1 cellular context compared by ENCODE assay signal in genomic region chr11:66328307-66329144, GRCh38.
TF ChIP-seq lines count a peak whose summit lies in the region.

No MANE protein-coding gene starts in this region.

TF ChIP-seq in HepG2, 621 proteins besides CTCF, POLR2A, EP300 and RAD21 (continued from another document and continues in another):
- TF ChIP-seq ARID4A (CRISPR knock-in tag; IDR thresholded peaks at IDR 0.05; ENCODE audit: borderline replicate concordance) (peak; percentile 68; the same call in 1 of the 2 replicates), ZFP36L1 (CRISPR knock-in tag; IDR thresholded peaks at IDR 0.05) (no peak), ZSCAN29 (CRISPR knock-in tag; conservative IDR thresholded peaks at IDR 0.05) (no peak), ZBTB10 (CRISPR knock-in tag; IDR thresholded peaks at IDR 0.05; ENCODE audit: borderline replicate concordance) (no peak), MLLT10 (CRISPR knock-in tag; IDR thresholded peaks at IDR 0.05) (no peak), ZNF414 (CRISPR knock-in tag; IDR thresholded peaks at IDR 0.05) (no peak), HNRNPUL1 (IDR thresholded peaks at IDR 0.05; ENCODE audit: low read depth, low read length) (no peak), ZNF841 (CRISPR knock-in tag; IDR thresholded peaks at IDR 0.05; ENCODE audit: borderline replicate concordance) (no peak), ZNF3 (CRISPR knock-in tag; IDR thresholded peaks at IDR 0.05) (no peak), ZSCAN12 (CRISPR knock-in tag; IDR thresholded peaks at IDR 0.05) (no peak), AKNA (CRISPR knock-in tag; IDR thresholded peaks at IDR 0.05; ENCODE audit: borderline replicate concordance) (no peak), ZNF18 (CRISPR knock-in tag; IDR thresholded peaks at IDR 0.05; ENCODE audit: insufficient replicate concordance) (peak; percentile 83), SRSF9 (IDR thresholded peaks at IDR 0.05; ENCODE audit: borderline replicate concordance, insufficient read depth, low read depth, low read length, poor library complexity, severe bottlenecking) (no peak), HMG20B (CRISPR knock-in tag; conservative IDR thresholded peaks at IDR 0.05) (no peak), TCF12 (IDR thresholded peaks at IDR 0.05) (no peak), TCF12 (CRISPR knock-in tag; IDR thresholded peaks at IDR 0.05) (no peak), ZZZ3 (CRISPR knock-in tag; IDR thresholded peaks at IDR 0.05; ENCODE audit: borderline replicate concordance) (peak; percentile 67; the same call in 1 of the 2 replicates), PAX8 (CRISPR knock-in tag; IDR thresholded peaks at IDR 0.05; ENCODE audit: borderline replicate concordance) (no peak), GTF3A (CRISPR knock-in tag; conservative IDR thresholded peaks at IDR 0.05) (no peak), REL (CRISPR knock-in tag; conservative IDR thresholded peaks at IDR 0.05) (no peak), RFXANK (CRISPR knock-in tag; IDR thresholded peaks at IDR 0.05) (no peak), ZNF30 (CRISPR knock-in tag; IDR thresholded peaks at IDR 0.05) (no peak), SMYD3 (CRISPR knock-in tag; IDR thresholded peaks at IDR 0.05) (0 out of 2 replicates have a peak, but pooled peaks have one; percentile 19), ZNF674 (CRISPR knock-in tag; IDR thresholded peaks at IDR 0.05; ENCODE audit: low read depth) (no peak), CENPBD1 (CRISPR knock-in tag; IDR thresholded peaks at IDR 0.05; ENCODE audit: borderline replicate concordance, low read depth) (no peak), NFATC3 (CRISPR knock-in tag; IDR thresholded peaks at IDR 0.05) (no peak), GATAD2A (CRISPR knock-in tag; IDR thresholded peaks at IDR 0.05) (peak; percentile 80), HMG20A (CRISPR knock-in tag; IDR thresholded peaks at IDR 0.05; ENCODE audit: borderline replicate concordance) (no peak), CBX2 (IDR thresholded peaks at IDR 0.05; ENCODE audit: low read depth, low read length) (no peak), CBX2 (CRISPR knock-in tag; IDR thresholded peaks at IDR 0.05; ENCODE audit: low read depth) (no peak), ARNT2 (CRISPR knock-in tag; IDR thresholded peaks at IDR 0.05; ENCODE audit: low read depth) (no peak; the same call in 1 of the 2 replicates), ZNF136 (CRISPR knock-in tag; IDR thresholded peaks at IDR 0.05; ENCODE audit: low read depth) (no peak), CEBPG (CRISPR knock-in tag; IDR thresholded peaks at IDR 0.05) (peak; percentile 39; the same call in 1 of the 2 replicates), NONO (IDR thresholded peaks at IDR 0.05) (no peak), NONO (CRISPR knock-in tag; conservative IDR thresholded peaks at IDR 0.05) (peak; percentile 79), ZBTB25 (CRISPR knock-in tag; IDR thresholded peaks at IDR 0.05) (peak; percentile 83; the same call in 1 of the 2 replicates), ZNF354B (CRISPR knock-in tag; IDR thresholded peaks at IDR 0.05) (no peak), HBP1 (CRISPR knock-in tag; IDR thresholded peaks at IDR 0.05; ENCODE audit: low read depth) (no peak), NRL (CRISPR knock-in tag; IDR thresholded peaks at IDR 0.05; ENCODE audit: borderline replicate concordance) (peak; percentile 64; the same call in 1 of the 2 replicates), ZNF713 (CRISPR knock-in tag; IDR thresholded peaks at IDR 0.05) (no peak), KLF15 (CRISPR knock-in tag; IDR thresholded peaks at IDR 0.05; ENCODE audit: borderline replicate concordance) (no peak; the same call in 1 of the 2 replicates), ZNF33A (CRISPR knock-in tag; IDR thresholded peaks at IDR 0.05; ENCODE audit: borderline replicate concordance) (no peak), SKI (IDR thresholded peaks at IDR 0.05; ENCODE audit: partially characterized antibody) (peak; percentile 21), MTA1 (CRISPR knock-in tag; IDR thresholded peaks at IDR 0.05; ENCODE audit: borderline replicate concordance) (no peak; the same call in 1 of the 2 replicates), ELF1 (CRISPR knock-in tag; IDR thresholded peaks at IDR 0.05) (peak; percentile 50; the same call in 1 of the 2 replicates), BORCS8-MEF2B (CRISPR knock-in tag; IDR thresholded peaks at IDR 0.05) (peak; percentile 67; the same call in 1 of the 2 replicates), IKZF5 (CRISPR knock-in tag; IDR thresholded peaks at IDR 0.05) (peak; percentile 86; the same call in 1 of the 2 replicates), ZNF367 (CRISPR knock-in tag; IDR thresholded peaks at IDR 0.05; ENCODE audit: borderline replicate concordance) (peak; percentile 57; the same call in 1 of the 2 replicates), POLR2AphosphoS2 (IDR thresholded peaks at IDR 0.05; ENCODE audit: low read depth, low read length) (no peak), EEA1 (CRISPR knock-in tag; IDR thresholded peaks at IDR 0.05; ENCODE audit: borderline replicate concordance) (no peak)
